Comparison of ENCODE assay signal across 12 cellular contexts in the genomic region with DNA sequence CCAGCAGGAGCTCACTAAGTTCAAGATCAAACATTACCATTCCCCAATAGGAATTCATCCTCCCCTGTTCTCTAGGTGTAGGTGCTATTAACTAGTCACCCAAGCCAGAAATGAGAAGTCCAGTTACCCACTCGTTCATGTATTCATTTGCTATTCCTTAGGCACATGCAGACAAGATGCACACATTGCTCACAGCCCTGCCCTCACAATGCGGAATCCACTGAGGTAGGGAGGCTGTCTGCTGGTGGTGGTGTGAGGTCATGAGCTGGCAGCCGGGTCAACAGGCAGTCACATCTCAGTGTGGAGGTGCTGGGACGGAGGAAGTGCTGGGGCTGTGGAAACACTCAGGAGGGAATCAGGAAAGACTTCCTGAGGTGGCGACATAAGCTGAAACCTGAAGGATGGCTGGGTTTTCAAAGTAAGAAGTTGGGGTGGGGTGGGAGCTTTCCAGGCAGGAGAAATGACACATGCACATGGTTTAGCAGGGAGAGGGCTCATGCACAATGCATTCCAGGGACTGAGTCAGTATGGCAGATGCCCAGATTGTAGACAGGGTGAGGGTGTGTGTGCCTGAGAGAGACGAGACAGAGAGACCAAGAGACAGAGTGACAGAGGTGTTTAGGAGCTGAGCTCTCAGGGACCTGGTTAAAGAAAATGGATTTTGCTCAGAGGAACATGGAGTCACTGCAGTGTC.
A peak's percentile ranks its signal among the peaks of the same experiment; 100 is the strongest.
DNase-seq lines count a peak whose midpoint lies in the region; ATAC-seq and TF ChIP-seq lines count a peak whose summit lies in the region.
"Had no signal": no experiment of that assay in that cellular context is flagged by ENCODE, and none has a peak within 500 bp of the region (broad histone marks: within the 10 kb centered on the region; RNA-seq: fewer than 3 reads in every experiment).

No MANE protein-coding gene starts in this region.

- peaks cover 13% of the 10 kb centered on the region for H3K4me1 ChIP-seq in mesenchymal stem cell (ENCODE audit: control insufficient read depth, insufficient read depth, low read depth, low read length)
- H3K4me1 ChIP-seq in tibial nerve = no peaks in the 10 kb centered on the region
- H3K4me1 ChIP-seq: right lobe of liver had no signal

- peak overlapping the region in 1 of 2 experiments; percentile 87 for H2BK12ac ChIP-seq in mesenchymal stem cell (ENCODE audit: low read length in 2 of 2)

- ATAC-seq in central memory CD8-positive, alpha-beta T cell (replicated peaks; ENCODE audit: extremely low read depth, poor library complexity, severe bottlenecking) = no peak
- ATAC-seq in HG02642 (IDR thresholded peaks at IDR 0.05; ENCODE audit: poor library complexity, unreplicated experiment) = no peak
- ATAC-seq in HG03196 (IDR thresholded peaks at IDR 0.05; ENCODE audit: unreplicated experiment) = no peak
- ATAC-seq: GM23338 had no signal

- H3K79me1 ChIP-seq in mesenchymal stem cell (replicated peaks; ENCODE audit: low read length, poor library complexity, severe bottlenecking) = peaks cover 3% of the 10 kb centered on the region

- no peaks in the 10 kb centered on the region for H3K27me3 Mint-ChIP-seq in central memory CD8-positive, alpha-beta T cell

- H3K9ac ChIP-seq in mesenchymal stem cell (ENCODE audit: low read length) = no peak overlapping the region

- 52% methylated on average over 6 of the region's 6 CpGs for WGBS in mesenchymal stem cell
- 72 to 85% methylated on average over 6 of the region's 6 CpGs for WGBS in tibial nerve, 2 donors

- H3K23ac ChIP-seq in mesenchymal stem cell (ENCODE audit: low read length in 2 of 2) = no peak overlapping the region

- H3K9me3 ChIP-seq in mesenchymal stem cell (ENCODE audit: control insufficient read depth, low read length) (peaks cover 4% of the 10 kb centered on the region), tibial nerve (peaks cover 0 to 6% (median 0%) of the 10 kb centered on the region in 4 donors)
- H3K9me3 ChIP-seq: left ventricle myocardium inferior, right lobe of liver had no signal

- peak overlapping the region in 1 of 2 experiments; percentile 26 for H3K4ac ChIP-seq in mesenchymal stem cell (ENCODE audit: low read depth in 1 of 2, low read length in 2 of 2)

- H3K27ac Mint-ChIP-seq in central memory CD8-positive, alpha-beta T cell (ENCODE audit: low read depth) = peak overlapping the region; percentile 49
- H3K27ac Mint-ChIP-seq: activated naive CD4-positive, alpha-beta T cell treated with anti-CD3 and anti-CD28 coated beads for 36 hours; GM23338 had no signal

- peak overlapping the region in 1 of 2 experiments; percentile 0 for H3K4me3 ChIP-seq in mesenchymal stem cell (ENCODE audit: insufficient read depth in 1 of 2, low read depth in 1 of 2, low read length in 2 of 2)
- no peak overlapping the region for H3K4me3 ChIP-seq in tibial nerve
- H3K4me3 ChIP-seq: GM23338, left ventricle myocardium inferior, right lobe of liver had no signal

- TF ChIP-seq EP300 in tibial nerve (IDR thresholded peaks at IDR 0.05) = no peak

- H3K14ac ChIP-seq in mesenchymal stem cell (ENCODE audit: low read length in 2 of 2) = peak overlapping the region in 1 of 2 experiments; percentile 98

- H3K36me3 ChIP-seq in mesenchymal stem cell (ENCODE audit: control insufficient read depth in 1 of 2, insufficient read depth in 2 of 2, low read depth in 1 of 2, low read length in 2 of 2) (peaks cover 2 to 5% of the 10 kb centered on the region in 2 experiments), tibial nerve (peaks cover 0 to 6% (median 0%) of the 10 kb centered on the region in 3 donors)
- H3K36me3 ChIP-seq: left ventricle myocardium inferior, right lobe of liver had no signal

- H3K36me3 Mint-ChIP-seq in central memory CD8-positive, alpha-beta T cell (ENCODE audit: insufficient read depth) = peaks cover 3% of the 10 kb centered on the region

- no peak overlapping the region for H2AK5ac ChIP-seq in mesenchymal stem cell (ENCODE audit: low read length, severe bottlenecking)

- TF ChIP-seq CTCF in tibial nerve (IDR thresholded peaks at IDR 0.05) = no peak

- DNase-seq in AG20443 (ENCODE audit: low spot score) (peak; percentile 92), LoVo (ENCODE audit: low spot score) (peak; percentile 36), mesenchymal stem cell (peak; percentile 70), NCI-H748 treated with DMSO at 0.1 percent for 48 hours (lab: John Stamatoyannopoulos, UW) (no peak), tibial nerve (ENCODE audit: low spot score in 2 of 2) (no peak)
- no peak for DNase-seq in central memory CD8-positive, alpha-beta T cell (ENCODE audit: low spot score in 2 of 2)
- DNase-seq: activated naive CD4-positive, alpha-beta T cell treated with anti-CD3 and anti-CD28 coated beads for 36 hours; left ventricle myocardium inferior; right lobe of liver had no signal

- no peak overlapping the region for H2BK5ac ChIP-seq in mesenchymal stem cell (ENCODE audit: low read depth, low read length, poor library complexity, severe bottlenecking)

- H3K18ac ChIP-seq in mesenchymal stem cell (ENCODE audit: low read depth in 1 of 2, low read length in 2 of 2) = peak overlapping the region in 1 of 2 experiments; percentile 67

- H2AFZ ChIP-seq in mesenchymal stem cell (ENCODE audit: low read depth, low read length) = no peak overlapping the region
- H2AFZ ChIP-seq: GM23338 had no signal

- no peak overlapping the region for H4K8ac ChIP-seq in mesenchymal stem cell (ENCODE audit: low read length)

- H3K27me3 ChIP-seq in mesenchymal stem cell (ENCODE audit: control insufficient read depth in 1 of 2, insufficient read depth in 1 of 2, low read length in 2 of 2) = no peaks in the 10 kb centered on the region
- no peaks in the 10 kb centered on the region for H3K27me3 ChIP-seq in tibial nerve
- H3K27me3 ChIP-seq: right lobe of liver had no signal

- H3K4me3 Mint-ChIP-seq in central memory CD8-positive, alpha-beta T cell = no peak overlapping the region
- H3K4me3 Mint-ChIP-seq: activated naive CD4-positive, alpha-beta T cell treated with anti-CD3 and anti-CD28 coated beads for 36 hours; GM23338 had no signal

- no peak overlapping the region for H2BK120ac ChIP-seq in mesenchymal stem cell (ENCODE audit: low read depth, low read length)

- peaks cover 6% of the 10 kb centered on the region for H3K4me1 Mint-ChIP-seq in central memory CD8-positive, alpha-beta T cell

- no peak overlapping the region for H4K91ac ChIP-seq in mesenchymal stem cell (ENCODE audit: low read length)

- no peak overlapping the region for H2BK15ac ChIP-seq in mesenchymal stem cell (ENCODE audit: low read depth, poor library complexity, severe bottlenecking)

- no peak overlapping the region for H3K4me2 ChIP-seq in mesenchymal stem cell (ENCODE audit: low read length, poor library complexity, severe bottlenecking)
- H3K4me2 ChIP-seq: GM23338 had no signal

- H3K27ac ChIP-seq in mesenchymal stem cell (ENCODE audit: low read length, poor library complexity, severe bottlenecking) = no peak overlapping the region
- H3K27ac ChIP-seq in tibial nerve = no peak overlapping the region
- H3K27ac ChIP-seq: left ventricle myocardium inferior, right lobe of liver had no signal

- H3K9me3 Mint-ChIP-seq in central memory CD8-positive, alpha-beta T cell = no peaks in the 10 kb centered on the region
- H3K9me3 Mint-ChIP-seq: GM23338 had no signal

- no peak for TF ChIP-seq POLR2A in tibial nerve (IDR thresholded peaks at IDR 0.05)

Comparison
In these comparisons a context has a peak if more than half of its experiments do, and no peak if none do; other contexts are left out.
1. DNase-seq: peak in AG20443 (single experiment), LoVo (single experiment) and mesenchymal stem cell (single experiment); none in central memory CD8-positive, alpha-beta T cell (0 of 2), NCI-H748 treated with DMSO at 0.1 percent for 48 hours (single experiment) and tibial nerve (0 of 2).